ENCODE assay signal across 1 cellular context in the genomic region with DNA sequence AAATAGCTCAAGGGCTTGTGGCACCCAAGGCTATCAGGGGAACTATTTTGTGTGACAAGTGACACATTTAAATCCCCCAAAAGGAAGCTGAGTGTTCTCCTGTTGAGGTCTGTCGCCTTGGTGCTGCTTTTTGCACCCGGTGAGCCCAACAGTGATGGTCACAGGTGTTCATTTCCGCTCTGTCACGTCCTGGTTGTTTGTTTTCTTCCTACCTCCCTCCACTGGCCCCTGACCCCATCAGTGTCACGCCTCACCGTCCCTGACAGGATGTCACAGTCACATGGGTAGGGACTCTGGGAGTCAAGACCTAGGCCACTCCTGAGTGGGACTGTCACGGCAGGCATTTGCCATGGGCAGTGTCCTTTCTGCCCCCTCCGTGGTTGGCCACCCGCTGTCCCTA.
TF ChIP-seq lines count a peak whose summit lies in the region.

No MANE protein-coding gene starts in this region.

TF ChIP-seq in H1, 55 proteins besides CTCF, POLR2A, EP300 and RAD21 (continued from another document):
- TF ChIP-seq, protein P1, sequence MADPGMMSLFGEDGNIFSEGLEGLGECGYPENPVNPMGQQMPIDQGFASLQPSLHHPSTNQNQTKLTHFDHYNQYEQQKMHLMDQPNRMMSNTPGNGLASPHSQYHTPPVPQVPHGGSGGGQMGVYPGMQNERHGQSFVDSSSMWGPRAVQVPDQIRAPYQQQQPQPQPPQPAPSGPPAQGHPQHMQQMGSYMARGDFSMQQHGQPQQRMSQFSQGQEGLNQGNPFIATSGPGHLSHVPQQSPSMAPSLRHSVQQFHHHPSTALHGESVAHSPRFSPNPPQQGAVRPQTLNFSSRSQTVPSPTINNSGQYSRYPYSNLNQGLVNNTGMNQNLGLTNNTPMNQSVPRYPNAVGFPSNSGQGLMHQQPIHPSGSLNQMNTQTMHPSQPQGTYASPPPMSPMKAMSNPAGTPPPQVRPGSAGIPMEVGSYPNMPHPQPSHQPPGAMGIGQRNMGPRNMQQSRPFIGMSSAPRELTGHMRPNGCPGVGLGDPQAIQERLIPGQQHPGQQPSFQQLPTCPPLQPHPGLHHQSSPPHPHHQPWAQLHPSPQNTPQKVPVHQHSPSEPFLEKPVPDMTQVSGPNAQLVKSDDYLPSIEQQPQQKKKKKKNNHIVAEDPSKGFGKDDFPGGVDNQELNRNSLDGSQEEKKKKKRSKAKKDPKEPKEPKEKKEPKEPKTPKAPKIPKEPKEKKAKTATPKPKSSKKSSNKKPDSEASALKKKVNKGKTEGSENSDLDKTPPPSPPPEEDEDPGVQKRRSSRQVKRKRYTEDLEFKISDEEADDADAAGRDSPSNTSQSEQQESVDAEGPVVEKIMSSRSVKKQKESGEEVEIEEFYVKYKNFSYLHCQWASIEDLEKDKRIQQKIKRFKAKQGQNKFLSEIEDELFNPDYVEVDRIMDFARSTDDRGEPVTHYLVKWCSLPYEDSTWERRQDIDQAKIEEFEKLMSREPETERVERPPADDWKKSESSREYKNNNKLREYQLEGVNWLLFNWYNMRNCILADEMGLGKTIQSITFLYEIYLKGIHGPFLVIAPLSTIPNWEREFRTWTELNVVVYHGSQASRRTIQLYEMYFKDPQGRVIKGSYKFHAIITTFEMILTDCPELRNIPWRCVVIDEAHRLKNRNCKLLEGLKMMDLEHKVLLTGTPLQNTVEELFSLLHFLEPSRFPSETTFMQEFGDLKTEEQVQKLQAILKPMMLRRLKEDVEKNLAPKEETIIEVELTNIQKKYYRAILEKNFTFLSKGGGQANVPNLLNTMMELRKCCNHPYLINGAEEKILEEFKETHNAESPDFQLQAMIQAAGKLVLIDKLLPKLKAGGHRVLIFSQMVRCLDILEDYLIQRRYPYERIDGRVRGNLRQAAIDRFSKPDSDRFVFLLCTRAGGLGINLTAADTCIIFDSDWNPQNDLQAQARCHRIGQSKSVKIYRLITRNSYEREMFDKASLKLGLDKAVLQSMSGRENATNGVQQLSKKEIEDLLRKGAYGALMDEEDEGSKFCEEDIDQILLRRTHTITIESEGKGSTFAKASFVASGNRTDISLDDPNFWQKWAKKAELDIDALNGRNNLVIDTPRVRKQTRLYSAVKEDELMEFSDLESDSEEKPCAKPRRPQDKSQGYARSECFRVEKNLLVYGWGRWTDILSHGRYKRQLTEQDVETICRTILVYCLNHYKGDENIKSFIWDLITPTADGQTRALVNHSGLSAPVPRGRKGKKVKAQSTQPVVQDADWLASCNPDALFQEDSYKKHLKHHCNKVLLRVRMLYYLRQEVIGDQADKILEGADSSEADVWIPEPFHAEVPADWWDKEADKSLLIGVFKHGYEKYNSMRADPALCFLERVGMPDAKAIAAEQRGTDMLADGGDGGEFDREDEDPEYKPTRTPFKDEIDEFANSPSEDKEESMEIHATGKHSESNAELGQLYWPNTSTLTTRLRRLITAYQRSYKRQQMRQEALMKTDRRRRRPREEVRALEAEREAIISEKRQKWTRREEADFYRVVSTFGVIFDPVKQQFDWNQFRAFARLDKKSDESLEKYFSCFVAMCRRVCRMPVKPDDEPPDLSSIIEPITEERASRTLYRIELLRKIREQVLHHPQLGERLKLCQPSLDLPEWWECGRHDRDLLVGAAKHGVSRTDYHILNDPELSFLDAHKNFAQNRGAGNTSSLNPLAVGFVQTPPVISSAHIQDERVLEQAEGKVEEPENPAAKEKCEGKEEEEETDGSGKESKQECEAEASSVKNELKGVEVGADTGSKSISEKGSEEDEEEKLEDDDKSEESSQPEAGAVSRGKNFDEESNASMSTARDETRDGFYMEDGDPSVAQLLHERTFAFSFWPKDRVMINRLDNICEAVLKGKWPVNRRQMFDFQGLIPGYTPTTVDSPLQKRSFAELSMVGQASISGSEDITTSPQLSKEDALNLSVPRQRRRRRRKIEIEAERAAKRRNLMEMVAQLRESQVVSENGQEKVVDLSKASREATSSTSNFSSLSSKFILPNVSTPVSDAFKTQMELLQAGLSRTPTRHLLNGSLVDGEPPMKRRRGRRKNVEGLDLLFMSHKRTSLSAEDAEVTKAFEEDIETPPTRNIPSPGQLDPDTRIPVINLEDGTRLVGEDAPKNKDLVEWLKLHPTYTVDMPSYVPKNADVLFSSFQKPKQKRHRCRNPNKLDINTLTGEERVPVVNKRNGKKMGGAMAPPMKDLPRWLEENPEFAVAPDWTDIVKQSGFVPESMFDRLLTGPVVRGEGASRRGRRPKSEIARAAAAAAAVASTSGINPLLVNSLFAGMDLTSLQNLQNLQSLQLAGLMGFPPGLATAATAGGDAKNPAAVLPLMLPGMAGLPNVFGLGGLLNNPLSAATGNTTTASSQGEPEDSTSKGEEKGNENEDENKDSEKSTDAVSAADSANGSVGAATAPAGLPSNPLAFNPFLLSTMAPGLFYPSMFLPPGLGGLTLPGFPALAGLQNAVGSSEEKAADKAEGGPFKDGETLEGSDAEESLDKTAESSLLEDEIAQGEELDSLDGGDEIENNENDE (IDR thresholded peaks at IDR 0.05; ENCODE audit: insufficient replicate concordance, low read length) = no peak
- TF ChIP-seq CEBPB (IDR thresholded peaks at IDR 0.05; ENCODE audit: low read depth, low read length) (no peak), POU5F1 (IDR thresholded peaks at IDR 0.05; ENCODE audit: low read depth, low read length) (no peak), SRF (IDR thresholded peaks at IDR 0.05; ENCODE audit: low read depth, low read length) (no peak), NANOG (IDR thresholded peaks at IDR 0.05; ENCODE audit: insufficient read depth, low read depth, low read length, poor library complexity, severe bottlenecking) (no peak), CHD1 (IDR thresholded peaks at IDR 0.05; ENCODE audit: low read depth, low read length) (no peak), KDM5A (IDR thresholded peaks at IDR 0.05; ENCODE audit: low read length) (no peak), GTF2F1 (IDR thresholded peaks at IDR 0.05; ENCODE audit: borderline replicate concordance, low read depth, low read length) (no peak), PHF8 (conservative IDR thresholded peaks at IDR 0.05; ENCODE audit: low read depth, low read length) (no peak), SIX5 (IDR thresholded peaks at IDR 0.05; ENCODE audit: low read depth, low read length) (no peak), BACH1 (IDR thresholded peaks at IDR 0.05; ENCODE audit: low read length) (no peak), RBBP5 (IDR thresholded peaks at IDR 0.05; ENCODE audit: borderline replicate concordance, low read depth, low read length) (no peak), BRCA1 (IDR thresholded peaks at IDR 0.05; ENCODE audit: low read depth, low read length) (no peak), ASH2L (IDR thresholded peaks at IDR 0.05; ENCODE audit: low read length) (no peak), SAP30 (IDR thresholded peaks at IDR 0.05; ENCODE audit: insufficient read depth, insufficient replicate concordance, low read length) (no peak)
- TF ChIP-seq, protein P2, sequence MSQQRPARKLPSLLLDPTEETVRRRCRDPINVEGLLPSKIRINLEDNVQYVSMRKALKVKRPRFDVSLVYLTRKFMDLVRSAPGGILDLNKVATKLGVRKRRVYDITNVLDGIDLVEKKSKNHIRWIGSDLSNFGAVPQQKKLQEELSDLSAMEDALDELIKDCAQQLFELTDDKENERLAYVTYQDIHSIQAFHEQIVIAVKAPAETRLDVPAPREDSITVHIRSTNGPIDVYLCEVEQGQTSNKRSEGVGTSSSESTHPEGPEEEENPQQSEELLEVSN (IDR thresholded peaks at IDR 0.05) = no peak
TF ChIP-seq in H1: peak in this region for 0.
